9 cellular contexts compared by ENCODE assay signal in genomic region chr16:24645739-24646645, GRCh38.
A peak's percentile ranks its signal among the peaks of the same experiment; 100 is the strongest.
DNase-seq lines count a peak whose midpoint lies in the region; TF ChIP-seq lines count a peak whose summit lies in the region.
"Had no signal": no experiment of that assay in that cellular context is flagged by ENCODE, and none has a peak within 500 bp of the region (broad histone marks: within the 10 kb centered on the region; RNA-seq: fewer than 3 reads in every experiment).

No MANE protein-coding gene starts in this region.

- no peaks in the 10 kb centered on the region for H3K79me2 ChIP-seq in fibroblast of lung (ENCODE audit: control insufficient read depth, insufficient read depth, low read length)

- no peaks in the 10 kb centered on the region for H3K27me3 ChIP-seq in fibroblast of lung (ENCODE audit: control insufficient read depth, insufficient read depth, low read length)
- no peaks in the 10 kb centered on the region for H3K27me3 ChIP-seq in H7 (ENCODE audit: control insufficient read depth, insufficient read depth, low read length)

- no peaks in the 10 kb centered on the region for H3K36me3 ChIP-seq in fibroblast of lung (ENCODE audit: control insufficient read depth, insufficient read depth, low read length)
- H3K36me3 ChIP-seq in H7 (replicated peaks; ENCODE audit: control insufficient read depth, insufficient read depth, low read length) = no peaks in the 10 kb centered on the region

- TF ChIP-seq CTCF in fibroblast of lung (conservative IDR thresholded peaks at IDR 0.05 in 1 of 2, IDR thresholded peaks at IDR 0.05 in 1 of 2; ENCODE audit: low read depth in 1 of 2, low read length in 2 of 2) = no peak

- no peaks in the 10 kb centered on the region for H4K20me1 ChIP-seq in fibroblast of lung (ENCODE audit: control insufficient read depth, extremely low read depth, insufficient read depth, low read length)

- no peaks in the 10 kb centered on the region for H3K4me1 ChIP-seq in fibroblast of lung (ENCODE audit: control insufficient read depth, extremely low read depth, insufficient read depth, low read length)

- H3K9me3 ChIP-seq in fibroblast of lung (ENCODE audit: control insufficient read depth, insufficient read depth, low read depth, low read length) = no peaks in the 10 kb centered on the region

- no peak overlapping the region for H2AFZ ChIP-seq in fibroblast of lung (ENCODE audit: low read length)

- peak overlapping the region; percentile 15 for H3K4me2 ChIP-seq in fibroblast of lung (ENCODE audit: extremely low read depth, insufficient read depth, low read length)

- DNase-seq in EL = peak; percentile 99
- DNase-seq in RPMI7951 (ENCODE audit: low read depth) = peak; percentile 98
- peak; percentile 99 to 100 for DNase-seq in fibroblast of lung (ENCODE audit: low read depth in 2 of 2)
- DNase-seq in pulmonary artery endothelial cell (ENCODE audit: low read depth, low spot score) = peak; percentile 96
- no peak for DNase-seq in H7
- no peak for DNase-seq in DMS114 treated with DMSO at 0.1 percent for 48 hours (lab: John Stamatoyannopoulos, UW; ENCODE audit: unreplicated experiment)
- DNase-seq in NCI-H187 treated with DMSO at 0.1 percent for 48 hours (lab: John Stamatoyannopoulos, UW) = no peak
- DNase-seq in SKM-1 (lab: John Stamatoyannopoulos, UW; ENCODE audit: unreplicated experiment) = no peak
- DNase-seq: Kasumi-1 had no signal

- H3K27ac ChIP-seq in fibroblast of lung (ENCODE audit: insufficient read depth, low read length) = peak overlapping the region; percentile 77

- H3K4me3 ChIP-seq in fibroblast of lung (replicated peaks in 1 of 4; ENCODE audit: control extremely low read depth in 1 of 4, insufficient read depth in 1 of 4, low read depth in 3 of 4, low read length in 4 of 4) = no peak overlapping the region
- no peak overlapping the region for H3K4me3 ChIP-seq in H7 (ENCODE audit: insufficient read depth, low read depth, low read length)

- H3K9ac ChIP-seq in fibroblast of lung (ENCODE audit: insufficient read depth, low read length) = no peak overlapping the region

Comparison
In these comparisons a context has a peak if more than half of its experiments do, and no peak if none do; other contexts are left out.
1. DNase-seq: peak in EL (single experiment), RPMI7951 (single experiment), fibroblast of lung (2 of 2) and pulmonary artery endothelial cell (single experiment); none in H7 (single experiment), DMS114 treated with DMSO at 0.1 percent for 48 hours (single experiment), NCI-H187 treated with DMSO at 0.1 percent for 48 hours (single experiment) and SKM-1 (single experiment).